ENCODE assay signal across 11 cellular contexts in genomic region chr5:150757087-150757649, GRCh38. TPM values are rescaled to one million over a fixed set of nuclear protein-coding genes. Genes with fewer than 3 reads are reported as not detected.
DNase-seq lines count a peak whose midpoint lies in the region; ATAC-seq and TF ChIP-seq lines count a peak whose summit lies in the region.
"Had no signal": no experiment of that assay in that cellular context is flagged by ENCODE, and none has a peak within 500 bp of the region (broad histone marks: within the 10 kb centered on the region; RNA-seq: fewer than 3 reads in every experiment).

No MANE protein-coding gene starts in this region.

- peak overlapping the region; percentile 96 for H3K27ac ChIP-seq in left ventricle myocardium inferior (replicated peaks)

- no peaks in the 10 kb centered on the region for H3K27me3 Mint-ChIP-seq in activated T-helper 1 cell treated with anti-CD3 and anti-CD28 coated beads, Interleukin-12 subunit alpha, Interleukin-12 subunit beta, Interleukin-2, Interleukin-4 antibody, amounts not matched to agents 30 ng/mL and 10 ng/mL and 1 ng/mL, durations not matched to agents 14 hours and 24 hours and 36 hours (ENCODE audit: insufficient read depth)
- H3K27me3 Mint-ChIP-seq in type B pancreatic cell = no peaks in the 10 kb centered on the region

- H3K4me1 Mint-ChIP-seq in activated T-helper 1 cell treated with anti-CD3 and anti-CD28 coated beads, Interleukin-12 subunit alpha, Interleukin-12 subunit beta, Interleukin-2, Interleukin-4 antibody, amounts not matched to agents 30 ng/mL and 10 ng/mL and 1 ng/mL, durations not matched to agents 14 hours and 24 hours and 36 hours (ENCODE audit: low read depth) = peaks cover 40% of the 10 kb centered on the region
- peaks cover 16% of the 10 kb centered on the region for H3K4me1 Mint-ChIP-seq in type B pancreatic cell (ENCODE audit: unreplicated experiment)

- intact Hi-C loops in left ventricle myocardium inferior (cut with micrococcal nuclease) (no loop called here), left cardiac atrium (cut with DNase I) (no loop called here)
- intact Hi-C loops in activated T-helper 1 cell treated with anti-CD3 and anti-CD28 coated beads, Interleukin-12 subunit alpha, Interleukin-12 subunit beta, Interleukin-2, Interleukin-4 antibody, amounts not matched to agents 30 ng/mL and 10 ng/mL and 1 ng/mL, durations not matched to agents 14 hours and 24 hours and 36 hours (cut with micrococcal nuclease) = loop anchor here (5.0 kb wide), 3 partner anchors 400 to 1015 kb away; partner anchors contain the start of genes G3BP1, GM2A and TCOF1

- H3K9me3 ChIP-seq in left ventricle myocardium inferior (replicated peaks) = no peaks in the 10 kb centered on the region
- no peaks in the 10 kb centered on the region for H3K9me3 ChIP-seq in iPS-15b (ENCODE audit: control insufficient read depth, insufficient read depth, low read length)

- peak overlapping the region; percentile 65 for H3K4me3 Mint-ChIP-seq in activated T-helper 1 cell treated with anti-CD3 and anti-CD28 coated beads, Interleukin-12 subunit alpha, Interleukin-12 subunit beta, Interleukin-2, Interleukin-4 antibody, amounts not matched to agents 30 ng/mL and 10 ng/mL and 1 ng/mL, durations not matched to agents 14 hours and 24 hours and 36 hours
- peak overlapping the region; percentile 72 for H3K4me3 Mint-ChIP-seq in type B pancreatic cell
- H3K4me3 Mint-ChIP-seq: central memory CD8-positive, alpha-beta T cell had no signal

- H3K36me3 ChIP-seq in left ventricle myocardium inferior (peaks cover 43% of the 10 kb centered on the region), iPS-15b (ENCODE audit: control insufficient read depth, insufficient read depth, low read length) (peaks cover 5% of the 10 kb centered on the region)

- H3K9me3 Mint-ChIP-seq in activated T-helper 1 cell treated with anti-CD3 and anti-CD28 coated beads, Interleukin-12 subunit alpha, Interleukin-12 subunit beta, Interleukin-2, Interleukin-4 antibody, amounts not matched to agents 30 ng/mL and 10 ng/mL and 1 ng/mL, durations not matched to agents 14 hours and 24 hours and 36 hours = no peaks in the 10 kb centered on the region
- H3K9me3 Mint-ChIP-seq in type B pancreatic cell = peaks cover 4% of the 10 kb centered on the region
- H3K9me3 Mint-ChIP-seq: central memory CD8-positive, alpha-beta T cell; nephron had no signal

- peaks cover 34% of the 10 kb centered on the region for H3K36me3 Mint-ChIP-seq in activated T-helper 1 cell treated with anti-CD3 and anti-CD28 coated beads, Interleukin-12 subunit alpha, Interleukin-12 subunit beta, Interleukin-2, Interleukin-4 antibody, amounts not matched to agents 30 ng/mL and 10 ng/mL and 1 ng/mL, durations not matched to agents 14 hours and 24 hours and 36 hours (ENCODE audit: low read depth)
- H3K36me3 Mint-ChIP-seq in type B pancreatic cell = peaks cover 23% of the 10 kb centered on the region

- ATAC-seq in left cardiac atrium (no peak), GM19351 (IDR thresholded peaks at IDR 0.05; ENCODE audit: unreplicated experiment) (no peak)

- H3K27ac Mint-ChIP-seq in activated T-helper 1 cell treated with anti-CD3 and anti-CD28 coated beads, Interleukin-12 subunit alpha, Interleukin-12 subunit beta, Interleukin-2, Interleukin-4 antibody, amounts not matched to agents 30 ng/mL and 10 ng/mL and 1 ng/mL, durations not matched to agents 14 hours and 24 hours and 36 hours = peak overlapping the region; percentile 63
- peak overlapping the region; percentile 38 for H3K27ac Mint-ChIP-seq in type B pancreatic cell

- H3K4me3 ChIP-seq in left ventricle myocardium inferior (peak overlapping the region; percentile 86), iPS-15b (ENCODE audit: low read depth, low read length) (peak overlapping the region; percentile 92)

- H3K9ac ChIP-seq in iPS-15b (ENCODE audit: low read depth, low read length) = no peak overlapping the region

- DNase-seq in left ventricle myocardium inferior = no peak
- no peak for DNase-seq in left cardiac atrium
- DNase-seq in activated T-helper 1 cell treated with anti-CD3 and anti-CD28 coated beads, Interleukin-12 subunit alpha, Interleukin-12 subunit beta, Interleukin-2, Interleukin-4 antibody, amounts not matched to agents 30 ng/mL and 10 ng/mL and 1 ng/mL, durations not matched to agents 14 hours and 24 hours and 36 hours (ENCODE audit: low spot score) = no peak
- DNase-seq in type B pancreatic cell (ENCODE audit: extremely low spot score, unreplicated experiment) = no peak
- DNase-seq in NCI-H2081 treated with DMSO at 0.1 percent for 48 hours (lab: John Stamatoyannopoulos, UW) = no peak
- DNase-seq in retina = no peak
- DNase-seq: SW 1271 had no signal

- H3K27me3 ChIP-seq in left ventricle myocardium inferior (ENCODE audit: low read depth) = no peaks in the 10 kb centered on the region
- peaks cover 19% of the 10 kb centered on the region for H3K27me3 ChIP-seq in iPS-15b (ENCODE audit: control insufficient read depth, insufficient read depth, low read length)

- TF ChIP-seq CTCF in left ventricle myocardium inferior (IDR thresholded peaks at IDR 0.05; ENCODE audit: borderline replicate concordance) = no peak
- TF ChIP-seq CTCF in type B pancreatic cell (conservative IDR thresholded peaks at IDR 0.05) = no peak

- H3K4me1 ChIP-seq in left ventricle myocardium inferior (peaks cover 54% of the 10 kb centered on the region), iPS-15b (ENCODE audit: control insufficient read depth, insufficient read depth, low read length) (no peaks in the 10 kb centered on the region)

RNA-seq across cellular contexts. Expression of gene DCTN4, which starts 1.6 kb away (rescaled TPM):
- 43.1 TPM for total RNA-seq in left ventricle myocardium inferior
- total RNA-seq in left cardiac atrium = 10 to 100 TPM; 37.8 to 48.1 TPM
- total RNA-seq in activated T-helper 1 cell treated with anti-CD3 and anti-CD28 coated beads, Interleukin-12 subunit alpha, Interleukin-12 subunit beta, Interleukin-2, Interleukin-4 antibody, amounts not matched to agents 30 ng/mL and 10 ng/mL and 1 ng/mL, durations not matched to agents 14 hours and 24 hours and 36 hours = 42.3 and 46.4 TPM in 2 replicates
- 41.8 and 63.9 TPM in 2 replicates for total RNA-seq in type B pancreatic cell (ENCODE audit: low replicate concordance)

RNA-seq across cellular contexts. Expression of gene SMIM3, which starts 21.4 kb away (rescaled TPM):
- total RNA-seq in left ventricle myocardium inferior = 15.7 TPM
- total RNA-seq in left cardiac atrium = 10 to 100 TPM; 27.9 to 37.8 TPM
- 12.8 and 13.4 TPM in 2 replicates for total RNA-seq in activated T-helper 1 cell treated with anti-CD3 and anti-CD28 coated beads, Interleukin-12 subunit alpha, Interleukin-12 subunit beta, Interleukin-2, Interleukin-4 antibody, amounts not matched to agents 30 ng/mL and 10 ng/mL and 1 ng/mL, durations not matched to agents 14 hours and 24 hours and 36 hours
- 8.2 and 11.0 TPM in 2 replicates for total RNA-seq in type B pancreatic cell (ENCODE audit: low replicate concordance)

RNA-seq across cellular contexts. Expression of gene RBM22, which starts 56.3 kb away (rescaled TPM):
- total RNA-seq in left ventricle myocardium inferior (25.2 TPM), left cardiac atrium (10 to 100 TPM; 27.2 to 28.2 TPM), type B pancreatic cell (ENCODE audit: low replicate concordance) (49.2 and 65.8 TPM in 2 replicates)
- total RNA-seq in activated T-helper 1 cell treated with anti-CD3 and anti-CD28 coated beads, Interleukin-12 subunit alpha, Interleukin-12 subunit beta, Interleukin-2, Interleukin-4 antibody, amounts not matched to agents 30 ng/mL and 10 ng/mL and 1 ng/mL, durations not matched to agents 14 hours and 24 hours and 36 hours = 77.5 and 81.9 TPM in 2 replicates
